Comparison of ENCODE assay signal across 1 cellular context in the genomic region with DNA sequence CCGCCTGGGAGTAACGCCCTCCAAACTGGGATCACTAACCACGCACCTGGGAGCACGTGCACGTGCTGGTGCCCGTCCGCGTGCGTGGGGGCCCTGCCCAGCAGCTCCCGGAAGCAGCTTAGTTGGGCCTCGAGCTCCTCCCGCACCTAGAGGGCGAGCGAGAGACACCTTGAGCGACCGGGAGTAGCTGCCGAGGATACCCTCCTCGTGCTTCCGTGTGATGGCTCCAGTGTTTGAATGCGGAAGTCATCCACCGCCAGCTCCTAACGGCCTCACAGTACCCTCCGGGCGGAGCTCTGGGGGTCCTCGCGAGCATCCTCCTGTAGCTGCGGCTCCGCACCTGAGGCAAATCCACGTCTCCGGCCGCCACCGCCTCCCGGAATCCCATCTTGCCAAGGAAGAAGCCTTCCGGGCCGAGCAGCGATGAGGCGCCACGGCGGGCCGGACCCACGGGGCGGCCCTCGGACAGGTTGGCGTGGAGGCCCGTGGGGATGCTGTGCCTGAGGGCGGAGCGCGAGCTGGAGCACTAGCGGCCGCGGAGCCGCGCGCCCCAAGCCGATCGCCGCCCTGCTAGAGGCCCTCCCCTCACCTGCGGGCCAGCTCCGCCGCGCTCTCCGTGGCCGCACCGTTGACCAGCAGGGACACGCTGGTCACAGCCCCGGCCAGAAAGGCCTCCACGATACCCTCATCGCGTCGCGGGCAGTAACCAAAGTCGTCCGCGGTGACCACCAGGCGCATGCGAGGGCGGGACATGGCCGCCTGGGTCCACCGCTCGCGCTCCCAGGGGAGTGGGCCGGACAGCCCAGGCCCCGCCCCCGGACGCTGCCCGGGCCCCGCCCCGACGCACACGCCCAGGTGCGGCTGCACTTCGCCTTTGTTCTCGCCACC.
A peak's percentile ranks its signal among the peaks of the same experiment; 100 is the strongest.
TF ChIP-seq lines count a peak whose summit lies in the region.

Gene YDJC, minus strand, starts transcription at position 761 of the 888 bp plus-strand sequence. Its CDS starts 8 bp downstream, at position 753.

TF ChIP-seq in HepG2, 621 proteins besides CTCF, POLR2A, EP300 and RAD21 (continued from another document and continues in another):
- TF ChIP-seq, protein P1, sequence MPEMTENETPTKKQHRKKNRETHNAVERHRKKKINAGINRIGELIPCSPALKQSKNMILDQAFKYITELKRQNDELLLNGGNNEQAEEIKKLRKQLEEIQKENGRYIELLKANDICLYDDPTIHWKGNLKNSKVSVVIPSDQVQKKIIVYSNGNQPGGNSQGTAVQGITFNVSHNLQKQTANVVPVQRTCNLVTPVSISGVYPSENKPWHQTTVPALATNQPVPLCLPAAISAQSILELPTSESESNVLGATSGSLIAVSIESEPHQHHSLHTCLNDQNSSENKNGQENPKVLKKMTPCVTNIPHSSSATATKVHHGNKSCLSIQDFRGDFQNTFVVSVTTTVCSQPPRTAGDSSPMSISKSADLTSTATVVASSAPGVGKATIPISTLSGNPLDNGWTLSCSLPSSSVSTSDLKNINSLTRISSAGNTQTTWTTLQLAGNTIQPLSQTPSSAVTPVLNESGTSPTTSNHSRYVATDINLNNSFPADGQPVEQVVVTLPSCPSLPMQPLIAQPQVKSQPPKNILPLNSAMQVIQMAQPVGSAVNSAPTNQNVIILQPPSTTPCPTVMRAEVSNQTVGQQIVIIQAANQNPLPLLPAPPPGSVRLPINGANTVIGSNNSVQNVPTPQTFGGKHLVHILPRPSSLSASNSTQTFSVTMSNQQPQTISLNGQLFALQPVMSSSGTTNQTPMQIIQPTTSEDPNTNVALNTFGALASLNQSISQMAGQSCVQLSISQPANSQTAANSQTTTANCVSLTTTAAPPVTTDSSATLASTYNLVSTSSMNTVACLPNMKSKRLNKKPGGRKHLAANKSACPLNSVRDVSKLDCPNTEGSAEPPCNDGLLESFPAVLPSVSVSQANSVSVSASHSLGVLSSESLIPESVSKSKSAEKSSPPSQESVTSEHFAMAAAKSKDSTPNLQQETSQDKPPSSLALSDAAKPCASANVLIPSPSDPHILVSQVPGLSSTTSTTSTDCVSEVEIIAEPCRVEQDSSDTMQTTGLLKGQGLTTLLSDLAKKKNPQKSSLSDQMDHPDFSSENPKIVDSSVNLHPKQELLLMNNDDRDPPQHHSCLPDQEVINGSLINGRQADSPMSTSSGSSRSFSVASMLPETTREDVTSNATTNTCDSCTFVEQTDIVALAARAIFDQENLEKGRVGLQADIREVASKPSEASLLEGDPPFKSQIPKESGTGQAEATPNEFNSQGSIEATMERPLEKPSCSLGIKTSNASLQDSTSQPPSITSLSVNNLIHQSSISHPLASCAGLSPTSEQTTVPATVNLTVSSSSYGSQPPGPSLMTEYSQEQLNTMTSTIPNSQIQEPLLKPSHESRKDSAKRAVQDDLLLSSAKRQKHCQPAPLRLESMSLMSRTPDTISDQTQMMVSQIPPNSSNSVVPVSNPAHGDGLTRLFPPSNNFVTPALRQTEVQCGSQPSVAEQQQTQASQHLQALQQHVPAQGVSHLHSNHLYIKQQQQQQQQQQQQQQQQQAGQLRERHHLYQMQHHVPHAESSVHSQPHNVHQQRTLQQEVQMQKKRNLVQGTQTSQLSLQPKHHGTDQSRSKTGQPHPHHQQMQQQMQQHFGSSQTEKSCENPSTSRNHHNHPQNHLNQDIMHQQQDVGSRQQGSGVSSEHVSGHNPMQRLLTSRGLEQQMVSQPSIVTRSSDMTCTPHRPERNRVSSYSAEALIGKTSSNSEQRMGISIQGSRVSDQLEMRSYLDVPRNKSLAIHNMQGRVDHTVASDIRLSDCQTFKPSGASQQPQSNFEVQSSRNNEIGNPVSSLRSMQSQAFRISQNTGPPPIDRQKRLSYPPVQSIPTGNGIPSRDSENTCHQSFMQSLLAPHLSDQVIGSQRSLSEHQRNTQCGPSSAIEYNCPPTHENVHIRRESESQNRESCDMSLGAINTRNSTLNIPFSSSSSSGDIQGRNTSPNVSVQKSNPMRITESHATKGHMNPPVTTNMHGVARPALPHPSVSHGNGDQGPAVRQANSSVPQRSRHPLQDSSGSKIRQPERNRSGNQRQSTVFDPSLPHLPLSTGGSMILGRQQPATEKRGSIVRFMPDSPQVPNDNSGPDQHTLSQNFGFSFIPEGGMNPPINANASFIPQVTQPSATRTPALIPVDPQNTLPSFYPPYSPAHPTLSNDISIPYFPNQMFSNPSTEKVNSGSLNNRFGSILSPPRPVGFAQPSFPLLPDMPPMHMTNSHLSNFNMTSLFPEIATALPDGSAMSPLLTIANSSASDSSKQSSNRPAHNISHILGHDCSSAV (CRISPR knock-in tag; IDR thresholded peaks at IDR 0.05; ENCODE audit: borderline replicate concordance), result no peak; the same call in 1 of the 2 replicates
- TF ChIP-seq MYC (CRISPR knock-in tag; IDR thresholded peaks at IDR 0.05; ENCODE audit: borderline replicate concordance) (peak; percentile 100), ZNF256 (CRISPR knock-in tag; conservative IDR thresholded peaks at IDR 0.05) (peak; percentile 97), ZSCAN30 (CRISPR knock-in tag; IDR thresholded peaks at IDR 0.05) (peak; percentile 89; the same call in 1 of the 2 replicates), ZNF232 (CRISPR knock-in tag; IDR thresholded peaks at IDR 0.05; ENCODE audit: borderline replicate concordance) (peak; percentile 96), ZNF530 (CRISPR knock-in tag; IDR thresholded peaks at IDR 0.05; ENCODE audit: low read depth) (no peak), PCBP1 (IDR thresholded peaks at IDR 0.05; ENCODE audit: borderline replicate concordance, low read depth, low read length) (0 out of 2 replicates have a peak, but pooled peaks have one; percentile 34), ZNF577 (CRISPR knock-in tag; IDR thresholded peaks at IDR 0.05; ENCODE audit: borderline replicate concordance, low read depth) (peak; percentile 88; the same call in 1 of the 2 replicates), ARID5B (CRISPR knock-in tag; IDR thresholded peaks at IDR 0.05) (peak; percentile 54; the same call in 1 of the 2 replicates), PRDM4 (CRISPR knock-in tag; IDR thresholded peaks at IDR 0.05; ENCODE audit: borderline replicate concordance) (no peak), GTF2F1 (IDR thresholded peaks at IDR 0.05; ENCODE audit: low read length) (no peak), PCBP2 (optimal IDR thresholded peaks at IDR 0.05; ENCODE audit: low read depth, low read length, poor library complexity, severe bottlenecking) (no peak), TCF7 (IDR thresholded peaks at IDR 0.05; ENCODE audit: low read depth) (no peak; the same call in 1 of the 2 replicates), U2AF2 (IDR thresholded peaks at IDR 0.05; ENCODE audit: low read depth, low read length) (0 out of 2 replicates have a peak, but pooled peaks have one; percentile 29), SALL1 (CRISPR knock-in tag; IDR thresholded peaks at IDR 0.05) (peak; percentile 90), RFX5 (IDR thresholded peaks at IDR 0.05; ENCODE audit: low read depth, low read length) (no peak), NR2F1 (CRISPR knock-in tag; IDR thresholded peaks at IDR 0.05) (no peak), ATF7-NPFF (CRISPR knock-in tag; IDR thresholded peaks at IDR 0.05; ENCODE audit: low read depth) (peak; percentile 65), STAT5B (CRISPR knock-in tag; IDR thresholded peaks at IDR 0.05) (peak; percentile 84), MTF1 (CRISPR knock-in tag; IDR thresholded peaks at IDR 0.05) (peak; percentile 74; the same call in 1 of the 2 replicates), MAFG (CRISPR knock-in tag; IDR thresholded peaks at IDR 0.05) (no peak), ZNF274 (CRISPR knock-in tag; IDR thresholded peaks at IDR 0.05) (peak; percentile 94), ZNF510 (CRISPR knock-in tag; IDR thresholded peaks at IDR 0.05; ENCODE audit: low read depth) (peak; percentile 86), CBX2 (IDR thresholded peaks at IDR 0.05; ENCODE audit: low read depth, low read length) (no peak), CBX2 (CRISPR knock-in tag; IDR thresholded peaks at IDR 0.05; ENCODE audit: low read depth) (no peak), ZNF660 (CRISPR knock-in tag; IDR thresholded peaks at IDR 0.05; ENCODE audit: borderline replicate concordance, low read depth) (no peak), ESRRA (CRISPR knock-in tag; IDR thresholded peaks at IDR 0.05; ENCODE audit: low read depth) (0 out of 2 replicates have a peak, but pooled peaks have one; percentile 11), ZNF354B (CRISPR knock-in tag; IDR thresholded peaks at IDR 0.05) (0 out of 2 replicates have a peak, but pooled peaks have one; percentile 10), ZNF580 (CRISPR knock-in tag; IDR thresholded peaks at IDR 0.05; ENCODE audit: borderline replicate concordance, low read depth) (peak; percentile 83; the same call in 1 of the 2 replicates), JUN (CRISPR knock-in tag; IDR thresholded peaks at IDR 0.05) (peak; percentile 58), TAF1 (CRISPR knock-in tag; IDR thresholded peaks at IDR 0.05) (peak; percentile 79), BRD4 (CRISPR knock-in tag; IDR thresholded peaks at IDR 0.05) (peak; percentile 82), FOXP1 (IDR thresholded peaks at IDR 0.05) (no peak), FOXP1 (CRISPR knock-in tag; IDR thresholded peaks at IDR 0.05) (no peak), ZNF3 (CRISPR knock-in tag; IDR thresholded peaks at IDR 0.05) (peak; percentile 70; the same call in 1 of the 2 replicates), ZNF20 (CRISPR knock-in tag; IDR thresholded peaks at IDR 0.05) (no peak), SP5 (CRISPR knock-in tag; IDR thresholded peaks at IDR 0.05; ENCODE audit: borderline replicate concordance, low read depth) (no peak; the same call in 1 of the 2 replicates), POLR2AphosphoS2 (IDR thresholded peaks at IDR 0.05; ENCODE audit: low read depth, low read length) (no peak), NCOA5 (CRISPR knock-in tag; IDR thresholded peaks at IDR 0.05) (no peak), ZSCAN20 (CRISPR knock-in tag; IDR thresholded peaks at IDR 0.05; ENCODE audit: borderline replicate concordance) (no peak; the same call in 1 of the 2 replicates), WIZ (CRISPR knock-in tag; IDR thresholded peaks at IDR 0.05) (0 out of 2 replicates have a peak, but pooled peaks have one; percentile 62), MBNL3 (CRISPR knock-in tag; conservative IDR thresholded peaks at IDR 0.05) (no peak), ZNF280B (CRISPR knock-in tag; IDR thresholded peaks at IDR 0.05; ENCODE audit: borderline replicate concordance) (peak; percentile 99), SIN3B (IDR thresholded peaks at IDR 0.05; ENCODE audit: low read length) (no peak), ZNF644 (CRISPR knock-in tag; IDR thresholded peaks at IDR 0.05; ENCODE audit: low read depth) (0 out of 2 replicates have a peak, but pooled peaks have one; percentile 35)
